ENCODE assay signal across 8 cellular contexts in genomic region chr13:49936085-49936942, GRCh38. TPM values are rescaled to one million over a fixed set of nuclear protein-coding genes. Genes with fewer than 3 reads are reported as not detected.
A peak's percentile ranks its signal among the peaks of the same experiment; 100 is the strongest.
DNase-seq lines count a peak whose midpoint lies in the region; ATAC-seq and TF ChIP-seq lines count a peak whose summit lies in the region.

TSS of gene SPRYD7 (minus strand) at chr13:49936340. CDS start at chr13:49936235, 105 bp downstream.

- H3K36me3 ChIP-seq in ES-I3 (ENCODE audit: insufficient read depth, low read length): no peaks in the 10 kb centered on the region

- POLR2A ChIA-PET in naive thymus-derived CD8-positive, alpha-beta T cell (lab: Charles Lee): interaction anchor here (0.7 to 1.8 kb wide), 8 partner anchors 21 to 1899 kb away, joined by 3 to 11 read pairs (median 4); partner anchors contain the start of genes EBPL, INTS6, KPNA3 and NUDT15

- peak; percentile 86 for TF ChIP-seq CTCF in LNCAP (IDR thresholded peaks at IDR 0.05)

- no peaks in the 10 kb centered on the region for H3K9me3 ChIP-seq in ES-I3 (ENCODE audit: control insufficient read depth, insufficient read depth, low read length)

- no peaks in the 10 kb centered on the region for H3K4me1 Mint-ChIP-seq in activated T-helper 17 cell treated with anti-CD3 and anti-CD28 coated beads, Interleukin-2, amount 50 U/mL, for 72 hours
- peaks cover 9 to 25% (median 18%) of the 10 kb centered on the region in 4 donors for H3K4me1 Mint-ChIP-seq in naive thymus-derived CD8-positive, alpha-beta T cell
- peaks cover 13 to 18% of the 10 kb centered on the region in 2 donors for H3K4me1 Mint-ChIP-seq in stimulated activated naive B cell treated with anti-CD40 and anti-IgM and Interleukin-4, amounts not matched to agents 10 μg/mL and 1 μg/mL and 100 μg/mL, for 72 hours

- no peaks in the 10 kb centered on the region for H3K9me3 Mint-ChIP-seq in activated T-helper 17 cell treated with anti-CD3 and anti-CD28 coated beads, Interleukin-2, amount 50 U/mL, for 72 hours
- no peaks in the 10 kb centered on the region for H3K9me3 Mint-ChIP-seq in naive thymus-derived CD8-positive, alpha-beta T cell
- no peaks in the 10 kb centered on the region for H3K9me3 Mint-ChIP-seq in stimulated activated naive B cell treated with anti-CD40 and anti-IgM and Interleukin-4, amounts not matched to agents 10 μg/mL and 1 μg/mL and 100 μg/mL, for 72 hours

- DNase-seq in H4 (ENCODE audit: low spot score) (peak; percentile 93), RPMI7951 (ENCODE audit: low read depth) (peak; percentile 93), fibroblast of peridontal ligament (ENCODE audit: extremely low read depth) (peak; percentile 97)
- peak; percentile 82 to 95 (median 91) for DNase-seq in naive thymus-derived CD8-positive, alpha-beta T cell
- DNase-seq in stimulated activated naive B cell treated with anti-CD40 and anti-IgM and Interleukin-4, amounts not matched to agents 10 μg/mL and 1 μg/mL and 100 μg/mL, for 72 hours: peak; percentile 98

- ATAC-seq in activated T-helper 17 cell treated with anti-CD3 and anti-CD28 coated beads, Interleukin-2, amount 50 U/mL, for 72 hours (replicated peaks): peak; percentile 97
- peak; percentile 82 to 84 for ATAC-seq in naive thymus-derived CD8-positive, alpha-beta T cell
- ATAC-seq in stimulated activated naive B cell treated with anti-CD40 and anti-IgM and Interleukin-4, amounts not matched to agents 10 μg/mL and 1 μg/mL and 100 μg/mL, for 72 hours (replicated peaks): peak; percentile 94 to 97

- no peaks in the 10 kb centered on the region for H3K27me3 Mint-ChIP-seq in activated T-helper 17 cell treated with anti-CD3 and anti-CD28 coated beads, Interleukin-2, amount 50 U/mL, for 72 hours
- no peaks in the 10 kb centered on the region for H3K27me3 Mint-ChIP-seq in naive thymus-derived CD8-positive, alpha-beta T cell
- no peaks in the 10 kb centered on the region for H3K27me3 Mint-ChIP-seq in stimulated activated naive B cell treated with anti-CD40 and anti-IgM and Interleukin-4, amounts not matched to agents 10 μg/mL and 1 μg/mL and 100 μg/mL, for 72 hours

- peak within 1 kb of the TSS; percentile 84 for H3K4me3 Mint-ChIP-seq in activated T-helper 17 cell treated with anti-CD3 and anti-CD28 coated beads, Interleukin-2, amount 50 U/mL, for 72 hours
- H3K4me3 Mint-ChIP-seq in naive thymus-derived CD8-positive, alpha-beta T cell: peak within 1 kb of the TSS; percentile 92 to 98 (median 95)
- peak within 1 kb of the TSS; percentile 90 to 91 for H3K4me3 Mint-ChIP-seq in stimulated activated naive B cell treated with anti-CD40 and anti-IgM and Interleukin-4, amounts not matched to agents 10 μg/mL and 1 μg/mL and 100 μg/mL, for 72 hours

- H3K9ac ChIP-seq in ES-I3 (ENCODE audit: low read depth, low read length): peak within 1 kb of the TSS; percentile 93

- no peaks in the 10 kb centered on the region for H3K4me1 ChIP-seq in ES-I3 (ENCODE audit: insufficient read depth, low read length)

- peak within 1 kb of the TSS; percentile 82 for H3K27ac Mint-ChIP-seq in activated T-helper 17 cell treated with anti-CD3 and anti-CD28 coated beads, Interleukin-2, amount 50 U/mL, for 72 hours
- peak within 1 kb of the TSS; percentile 72 to 97 (median 88) for H3K27ac Mint-ChIP-seq in naive thymus-derived CD8-positive, alpha-beta T cell
- peak within 1 kb of the TSS; percentile 94 for H3K27ac Mint-ChIP-seq in stimulated activated naive B cell treated with anti-CD40 and anti-IgM and Interleukin-4, amounts not matched to agents 10 μg/mL and 1 μg/mL and 100 μg/mL, for 72 hours

- H3K36me3 Mint-ChIP-seq in activated T-helper 17 cell treated with anti-CD3 and anti-CD28 coated beads, Interleukin-2, amount 50 U/mL, for 72 hours (ENCODE audit: low read depth): peaks cover 5% of the 10 kb centered on the region
- no peaks in the 10 kb centered on the region for H3K36me3 Mint-ChIP-seq in naive thymus-derived CD8-positive, alpha-beta T cell
- peaks cover 0 to 7% of the 10 kb centered on the region in 2 donors for H3K36me3 Mint-ChIP-seq in stimulated activated naive B cell treated with anti-CD40 and anti-IgM and Interleukin-4, amounts not matched to agents 10 μg/mL and 1 μg/mL and 100 μg/mL, for 72 hours

RNA-seq across cellular contexts. Expression of gene SPRYD7, which starts in this region (rescaled TPM):
- total RNA-seq in H4 (2014; rRNA removed; shearing (Covaris generic)): 5.0 and 6.3 TPM in 2 replicates
- total RNA-seq in RPMI7951 (2014; rRNA removed; shearing (Covaris generic)): 5.2 and 7.7 TPM in 2 replicates
- 1 to 10 TPM; 3.6 to 5.3 TPM for total RNA-seq in activated T-helper 17 cell treated with anti-CD3 and anti-CD28 coated beads, Interleukin-2, amount 50 U/mL, for 72 hours
- 1 to 10 TPM; 3.8 TPM for total RNA-seq in naive thymus-derived CD8-positive, alpha-beta T cell
- polyA plus RNA-seq in naive thymus-derived CD8-positive, alpha-beta T cell: 1 to 10 TPM; 2.1 to 2.6 (median 2.3) TPM

Comparison
In these comparisons a context has a peak if more than half of its experiments do, and no peak if none do; other contexts are left out.
1. Peak in every context shown above with its lines: DNase-seq and ATAC-seq.